In the genomic region with DNA sequence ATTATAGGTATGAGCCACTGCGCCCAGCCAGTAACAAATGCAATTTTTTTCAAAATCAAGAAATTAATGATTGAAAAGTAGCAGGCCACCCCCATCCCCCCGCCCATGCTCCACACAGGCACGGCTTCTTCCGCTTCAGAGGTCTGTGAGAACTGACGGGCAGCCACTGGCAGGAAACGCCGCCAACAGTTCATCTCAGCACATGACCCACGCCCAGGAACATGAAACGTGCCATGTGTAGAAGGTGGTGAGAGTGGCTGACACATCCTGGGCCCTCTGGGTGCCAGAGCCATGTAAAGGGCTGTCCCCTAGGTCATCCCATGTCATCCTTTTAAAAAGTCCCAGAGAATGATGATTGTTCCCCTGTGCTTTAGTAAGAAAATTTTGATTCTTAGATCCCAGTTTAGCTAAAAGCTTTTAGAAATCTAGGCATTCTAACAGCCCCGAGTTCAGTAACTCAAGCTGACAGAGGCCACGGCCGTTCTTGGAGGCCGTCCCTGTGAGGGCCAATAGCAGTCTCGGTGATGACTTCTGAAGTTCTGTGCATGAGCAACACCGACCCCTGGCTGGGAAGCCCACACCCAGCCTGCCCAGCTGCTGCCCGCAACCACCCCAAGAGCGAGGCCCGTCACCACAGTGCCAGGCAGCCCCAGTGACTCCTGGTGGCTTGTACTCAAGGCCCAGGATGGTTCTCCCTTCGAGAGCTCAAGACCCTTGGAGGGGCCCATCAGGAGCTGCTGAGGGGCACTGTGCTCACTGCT, we compare ENCODE assay signal across 9 cellular contexts. TPM values are rescaled to one million over a fixed set of nuclear protein-coding genes. Genes with fewer than 3 reads are reported as not detected.
DNase-seq lines count a peak whose midpoint lies in the region; ATAC-seq and TF ChIP-seq lines count a peak whose summit lies in the region.
"Had no signal": no experiment of that assay in that cellular context is flagged by ENCODE, and none has a peak within 500 bp of the region (broad histone marks: within the 10 kb centered on the region; RNA-seq: fewer than 3 reads in every experiment).

No MANE protein-coding gene starts in this region.

- H3K27ac Mint-ChIP-seq in activated B cell treated with CpG ODN at 0.5 μM for 24 hours: no peak overlapping the region
- no peak overlapping the region for H3K27ac Mint-ChIP-seq in endothelial cell (ENCODE audit: unreplicated experiment)

- in situ Hi-C loops in GM13977 (cut with MboI; ENCODE audit: low pct_unique_long_range_greater_than_20kb, low sequenced_read_pairs, unreplicated experiment): no loop called here

- TF ChIP-seq CTCF in activated B cell treated with CpG ODN at 0.5 μM for 24 hours (IDR thresholded peaks at IDR 0.05): no peak
- TF ChIP-seq CTCF in endothelial cell (IDR thresholded peaks at IDR 0.05; ENCODE audit: unreplicated experiment): no peak
- TF ChIP-seq CTCF in GM13977 (IDR thresholded peaks at IDR 0.05; ENCODE audit: extremely low read depth, insufficient read depth, missing control alignments): no peak

- no peaks in the 10 kb centered on the region for H3K27me3 Mint-ChIP-seq in activated B cell treated with CpG ODN at 0.5 μM for 24 hours
- peaks cover 2% of the 10 kb centered on the region for H3K27me3 Mint-ChIP-seq in endothelial cell (ENCODE audit: unreplicated experiment)

- POLR2A ChIA-PET in activated B cell treated with CpG ODN at 0.5 μM for 24 hours (lab: Charles Lee): interaction anchor here (1.1 kb wide), 1 partner anchor 11 kb away, joined by 3 read pairs; no protein-coding TSS in a partner anchor

- ATAC-seq in activated B cell treated with CpG ODN at 0.5 μM for 24 hours (ENCODE audit: low read depth): peak; percentile 67
- no peak for ATAC-seq in HG02571 (IDR thresholded peaks at IDR 0.05; ENCODE audit: unreplicated experiment)

- H3K4me1 Mint-ChIP-seq in activated B cell treated with CpG ODN at 0.5 μM for 24 hours (peaks cover 10% of the 10 kb centered on the region), endothelial cell (ENCODE audit: unreplicated experiment) (no peaks in the 10 kb centered on the region)
- H3K4me1 Mint-ChIP-seq: neural crest cell had no signal

- CTCF ChIA-PET in activated B cell treated with CpG ODN at 0.5 μM for 24 hours (lab: Charles Lee): no interaction called here

- no peaks in the 10 kb centered on the region for H3K9me3 Mint-ChIP-seq in activated B cell treated with CpG ODN at 0.5 μM for 24 hours
- H3K9me3 Mint-ChIP-seq in endothelial cell (ENCODE audit: unreplicated experiment): no peaks in the 10 kb centered on the region
- H3K9me3 Mint-ChIP-seq: neural crest cell had no signal

- H3K4me3 Mint-ChIP-seq in activated B cell treated with CpG ODN at 0.5 μM for 24 hours (no peak overlapping the region), endothelial cell (ENCODE audit: unreplicated experiment) (no peak overlapping the region)
- H3K4me3 Mint-ChIP-seq: neural crest cell had no signal

- intact Hi-C loops in activated B cell treated with CpG ODN at 0.5 μM for 24 hours (cut with micrococcal nuclease): loop anchor here (1.0 kb wide), 1 partner anchor 12 kb away; no protein-coding TSS in a partner anchor

- H3K36me3 Mint-ChIP-seq in activated B cell treated with CpG ODN at 0.5 μM for 24 hours (ENCODE audit: low read depth) (peaks cover 69% of the 10 kb centered on the region), endothelial cell (ENCODE audit: low read depth, unreplicated experiment) (peaks cover 25% of the 10 kb centered on the region)

- DNase-seq in CD1c-positive myeloid dendritic cell (ENCODE audit: extremely low spot score) (peak; percentile 10), activated B cell treated with CpG ODN at 0.5 μM for 24 hours (no peak), endothelial cell (ENCODE audit: low spot score) (no peak), GM13977 (ENCODE audit: low spot score) (no peak), NCI-H1092 treated with DMSO at 0.1 percent for 48 hours (lab: John Stamatoyannopoulos, UW) (no peak)
- DNase-seq in activated gamma-delta T cell treated with anti-CD3 and anti-CD28 coated beads, Interleukin-2, amount 50 U/mL, for 16 hours (ENCODE audit: low read depth): peak; percentile 33
- peak in 3 of 4 experiments; percentile 20 to 39 (median 35) for DNase-seq in stimulated activated CD4-positive, alpha-beta T cell treated with anti-CD3 and anti-CD28 coated beads, Interleukin-1b, Interleukin-23, amount 100 ng/mL, for 24 hours (ENCODE audit: low read depth in 4 of 4, low spot score in 1 of 4)

RNA-seq across cellular contexts. Expression of gene KLHDC4, which starts 52.1 kb away (rescaled TPM):
- total RNA-seq in activated B cell treated with CpG ODN at 0.5 μM for 24 hours: 70.1 and 87.0 TPM in 2 replicates
- total RNA-seq in endothelial cell (ENCODE audit: unreplicated experiment): 43.4 TPM

Comparison
In these comparisons a context has a peak if more than half of its experiments do, and no peak if none do; other contexts are left out.
1. DNase-seq: peak in CD1c-positive myeloid dendritic cell (single experiment), activated gamma-delta T cell treated with anti-CD3 and anti-CD28 coated beads, Interleukin-2, amount 50 U/mL, for 16 hours (single experiment) and stimulated activated CD4-positive, alpha-beta T cell treated with anti-CD3 and anti-CD28 coated beads, Interleukin-1b, Interleukin-23, amount 100 ng/mL, for 24 hours (3 of 4); none in activated B cell treated with CpG ODN at 0.5 μM for 24 hours (single experiment), endothelial cell (single experiment), GM13977 (single experiment) and NCI-H1092 treated with DMSO at 0.1 percent for 48 hours (single experiment).